ENCODE assay signal across 9 cellular contexts in the genomic region with DNA sequence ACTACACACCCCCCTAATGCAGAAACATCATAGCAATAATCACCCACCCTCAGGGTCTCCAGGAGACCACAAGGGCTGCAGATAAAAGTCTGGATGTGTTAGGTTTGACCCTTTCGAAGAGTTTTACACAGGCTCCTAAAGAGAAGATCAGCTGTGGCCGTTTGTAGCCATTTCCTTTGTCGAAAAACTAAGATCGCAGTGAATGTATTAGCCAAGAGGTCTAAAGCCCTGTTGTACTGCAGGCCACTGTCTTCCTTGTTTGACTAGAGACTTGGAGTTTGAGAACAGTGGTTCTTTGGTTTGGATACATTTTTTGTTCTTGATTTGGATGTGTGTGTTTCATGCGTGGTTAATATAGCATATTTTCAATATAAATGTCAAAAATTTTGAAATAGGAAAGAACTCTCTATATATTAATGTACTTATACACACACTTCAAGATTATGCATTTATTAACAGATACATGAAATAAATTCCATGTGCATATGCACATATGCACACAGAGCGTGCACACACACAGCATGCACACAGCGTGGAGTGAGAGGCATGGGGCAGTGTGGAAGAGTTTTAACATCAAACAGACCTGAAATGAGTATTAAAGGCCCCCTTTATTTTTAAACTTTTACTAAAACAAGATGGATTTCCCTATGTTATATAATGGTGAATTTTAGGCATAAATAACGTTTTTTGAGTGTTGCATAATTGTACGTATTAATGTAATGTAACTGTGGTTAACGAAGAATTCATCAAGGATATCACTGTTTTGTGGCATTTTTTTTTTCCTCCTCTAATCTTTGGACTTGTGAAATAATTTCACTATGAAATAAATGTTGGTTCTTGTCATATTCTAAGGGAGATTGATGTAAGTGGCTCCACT. TPM values are rescaled to one million over a fixed set of nuclear protein-coding genes. Genes with fewer than 3 reads are reported as not detected.
DNase-seq lines count a peak whose midpoint lies in the region; ATAC-seq, FAIRE-seq and TF ChIP-seq lines count a peak whose summit lies in the region.
"Had no signal": no experiment of that assay in that cellular context is flagged by ENCODE, and none has a peak within 500 bp of the region (broad histone marks: within the 10 kb centered on the region; RNA-seq: fewer than 3 reads in every experiment).

No MANE protein-coding gene starts in this region.

- H3K4me3 ChIP-seq in liver (ENCODE audit: low read depth in 1 of 3, low read length in 3 of 3) (peak overlapping the region in 2 of 3 donors; percentile 30 to 64), HepG2 (replicated peaks in 1 of 3; ENCODE audit: insufficient read depth in 1 of 3, low read depth in 2 of 3, low read length in 3 of 3) (no peak overlapping the region), lower lobe of right lung (peak overlapping the region; percentile 60), vagina (peak overlapping the region in 1 of 2 donors; percentile 36)

- intact Hi-C loops in HepG2 (cut with micrococcal nuclease; ENCODE audit: unreplicated experiment) (no loop called here), lower lobe of right lung (cut with DNase I) (no loop called here), vagina (cut with DNase I) (no loop called here)

- TF ChIP-seq EP300 in HepG2 (IDR thresholded peaks at IDR 0.05; ENCODE audit: low read depth in 2 of 2, low read length in 2 of 2): no peak
- TF ChIP-seq EP300 in HepG2 (CRISPR knock-in tag; IDR thresholded peaks at IDR 0.05; ENCODE audit: borderline replicate concordance): no peak

- in situ Hi-C loops in HepG2 (cut with HindIII; ENCODE audit: extremely low pct_ligation_motif_present, low pct_unique_long_range_greater_than_20kb): no loop called here

- H3K4me2 ChIP-seq in HepG2 (ENCODE audit: low read depth, low read length): no peak overlapping the region

- no peak overlapping the region for H3K27ac ChIP-seq in liver (ENCODE audit: low read depth in 1 of 2, low read length in 2 of 2)
- H3K27ac ChIP-seq in HepG2 (ENCODE audit: extremely low read length, insufficient read depth, low read length): no peak overlapping the region
- H3K27ac ChIP-seq in lower lobe of right lung: peak overlapping the region; percentile 85
- peak overlapping the region; percentile 30 for H3K27ac ChIP-seq in vagina

- no peaks in the 10 kb centered on the region for H3K9me3 Mint-ChIP-seq in T-helper 2 cell treated with Interferon-gamma antibody and Interleukin-4, amounts not matched to agents 5 μg/mL and 100 μg/mL, for 36 hours
- H3K9me3 Mint-ChIP-seq in glutamatergic neuron (ENCODE audit: unreplicated experiment): peaks cover 2% of the 10 kb centered on the region

- H3K36me3 Mint-ChIP-seq in T-helper 2 cell treated with Interferon-gamma antibody and Interleukin-4, amounts not matched to agents 5 μg/mL and 100 μg/mL, for 36 hours (ENCODE audit: low read depth): peaks cover 73% of the 10 kb centered on the region
- H3K36me3 Mint-ChIP-seq in glutamatergic neuron (ENCODE audit: unreplicated experiment): no peaks in the 10 kb centered on the region

- DNase-seq in HepG2 (ENCODE audit: low spot score) (no peak), lower lobe of right lung (no peak), vagina (ENCODE audit: extremely low spot score in 2 of 2) (no peak), glutamatergic neuron (no peak), kidney tubule cell (ENCODE audit: low spot score) (no peak)
- DNase-seq in T-helper 2 cell treated with Interferon-gamma antibody and Interleukin-4, amounts not matched to agents 5 μg/mL and 100 μg/mL, for 36 hours (ENCODE audit: low spot score): no peak
- DNase-seq: BE2C had no signal

- WGBS in liver: 61% methylated on average over 10 of the region's 10 CpGs
- 13% methylated on average over 10 of the region's 10 CpGs for WGBS in HepG2 (ENCODE audit: low lambda C conversion rate)

- TF ChIP-seq POLR2A in HepG2 (IDR thresholded peaks at IDR 0.05; ENCODE audit: insufficient read depth in 1 of 2, low read depth in 2 of 2, low read length in 2 of 2) (no peak), vagina (IDR thresholded peaks at IDR 0.05) (no peak)

- H3K27me3 ChIP-seq in liver (ENCODE audit: control insufficient read depth in 4 of 4, insufficient read depth in 4 of 4, low read length in 3 of 4) (peaks cover 2 to 11% (median 8%) of the 10 kb centered on the region in 4 donors), HepG2 (ENCODE audit: control insufficient read depth in 1 of 2, insufficient read depth in 2 of 2, low read length in 2 of 2) (peaks cover 5 to 60% of the 10 kb centered on the region in 2 experiments; a peak in 4 of 5 replicates), lower lobe of right lung (ENCODE audit: low read depth) (peaks cover 10% of the 10 kb centered on the region), vagina (no peaks in the 10 kb centered on the region)

- H3K9me3 ChIP-seq in liver (ENCODE audit: control insufficient read depth in 4 of 4, low read length in 3 of 4): no peaks in the 10 kb centered on the region
- no peaks in the 10 kb centered on the region for H3K9me3 ChIP-seq in HepG2 (ENCODE audit: low read length)
- no peaks in the 10 kb centered on the region for H3K9me3 ChIP-seq in lower lobe of right lung
- no peaks in the 10 kb centered on the region for H3K9me3 ChIP-seq in vagina
- H3K9me3 ChIP-seq: BE2C had no signal

- peak overlapping the region; percentile 97 for H3K27ac Mint-ChIP-seq in T-helper 2 cell treated with Interferon-gamma antibody and Interleukin-4, amounts not matched to agents 5 μg/mL and 100 μg/mL, for 36 hours
- H3K27ac Mint-ChIP-seq in glutamatergic neuron (ENCODE audit: unreplicated experiment): no peak overlapping the region

- TF ChIP-seq CTCF in liver (IDR thresholded peaks at IDR 0.05; ENCODE audit: low read depth, low read length, missing input control) (no peak), HepG2 (CRISPR knock-in tag; IDR thresholded peaks at IDR 0.05) (no peak), lower lobe of right lung (IDR thresholded peaks at IDR 0.05) (no peak), vagina (IDR thresholded peaks at IDR 0.05) (no peak), glutamatergic neuron (IDR thresholded peaks at IDR 0.05; ENCODE audit: partially characterized antibody, unreplicated experiment) (no peak)

- H4K20me1 ChIP-seq in HepG2 (ENCODE audit: insufficient read depth, low read length): no peaks in the 10 kb centered on the region

- peaks cover 1% of the 10 kb centered on the region for H3K27me3 Mint-ChIP-seq in T-helper 2 cell treated with Interferon-gamma antibody and Interleukin-4, amounts not matched to agents 5 μg/mL and 100 μg/mL, for 36 hours (ENCODE audit: low read depth)
- H3K27me3 Mint-ChIP-seq in glutamatergic neuron (ENCODE audit: unreplicated experiment): peaks cover 12% of the 10 kb centered on the region

- H3K79me2 ChIP-seq in HepG2 (ENCODE audit: insufficient read depth, low read length): no peaks in the 10 kb centered on the region

- peak overlapping the region; percentile 99 for H3K4me3 Mint-ChIP-seq in T-helper 2 cell treated with Interferon-gamma antibody and Interleukin-4, amounts not matched to agents 5 μg/mL and 100 μg/mL, for 36 hours
- H3K4me3 Mint-ChIP-seq in glutamatergic neuron (ENCODE audit: unreplicated experiment): no peak overlapping the region

- no peak for FAIRE-seq in HepG2 (lab: Jason Lieb, UNC)

- ATAC-seq in HepG2 (no peak), lower lobe of right lung (no peak), HG02884 (IDR thresholded peaks at IDR 0.05; ENCODE audit: unreplicated experiment) (no peak)

- POLR2A ChIA-PET in HepG2 (lab: Yijun Ruan, JAX): no interaction called here

- H3K36me3 ChIP-seq in liver (ENCODE audit: control insufficient read depth in 4 of 4, insufficient read depth in 3 of 4, low read depth in 1 of 4, low read length in 3 of 4) (no peaks in the 10 kb centered on the region), HepG2 (replicated peaks in 1 of 2; ENCODE audit: control insufficient read depth in 1 of 2, insufficient read depth in 2 of 2, low read length in 2 of 2) (no peaks in the 10 kb centered on the region), lower lobe of right lung (no peaks in the 10 kb centered on the region), vagina (no peaks in the 10 kb centered on the region)
- H3K36me3 ChIP-seq: BE2C had no signal

- no TSS peak for BruUV-seq in HepG2 (replicated peaks; lab: Mats Ljungman, UMichigan)

- H3K4me1 ChIP-seq in liver (ENCODE audit: control insufficient read depth in 4 of 4, insufficient read depth in 4 of 4, low read length in 3 of 4): peaks cover 3 to 11% (median 8%) of the 10 kb centered on the region in 4 donors
- no peaks in the 10 kb centered on the region for H3K4me1 ChIP-seq in HepG2 (ENCODE audit: insufficient read depth, low read length)
- H3K4me1 ChIP-seq in lower lobe of right lung: no peaks in the 10 kb centered on the region
- H3K4me1 ChIP-seq in vagina: no peaks in the 10 kb centered on the region
- H3K4me1 ChIP-seq: BE2C had no signal

- TF ChIP-seq RAD21 in liver (IDR thresholded peaks at IDR 0.05): no peak
- no peak for TF ChIP-seq RAD21 in HepG2 (CRISPR knock-in tag; IDR thresholded peaks at IDR 0.05)

- CTCF ChIA-PET in HepG2 (lab: Yijun Ruan, JAX; ENCODE audit: low intra/inter-chr PET ratio, low total read pairs): no interaction called here

- no peak overlapping the region for H2AFZ ChIP-seq in HepG2 (ENCODE audit: low read length)

- peaks cover 15% of the 10 kb centered on the region for H3K4me1 Mint-ChIP-seq in T-helper 2 cell treated with Interferon-gamma antibody and Interleukin-4, amounts not matched to agents 5 μg/mL and 100 μg/mL, for 36 hours (ENCODE audit: low read depth)
- H3K4me1 Mint-ChIP-seq in glutamatergic neuron (ENCODE audit: low read depth, unreplicated experiment): peaks cover 2% of the 10 kb centered on the region

- peak overlapping the region; percentile 38 to 76 for H3K9ac ChIP-seq in liver (ENCODE audit: low read depth in 1 of 2, low read length in 2 of 2)
- H3K9ac ChIP-seq in HepG2 (ENCODE audit: insufficient read depth, low read depth, low read length): no peak overlapping the region

RNA-seq across cellular contexts. Expression of a gene that starts 2.2 kb away (rescaled TPM):
- total RNA-seq in liver (10 to 100 TPM in 1 of 2 donors, 1 to 10 TPM in 1; 9.8 to 43.5 TPM), HepG2 (2016; rRNA removed; fragmentation: Illumina TruSeq; extraction: Trizol) (not detected in 2 replicates), lower lobe of right lung (61.9 TPM), vagina (44.9 TPM), glutamatergic neuron (ENCODE audit: unreplicated experiment) (1.1 TPM)
- polyA plus RNA-seq in liver (1 to 10 TPM; 1.6 to 2.6 TPM), HepG2 (2011; rRNA removed) (not detected in 2 replicates)
- not detected in 2 replicates for total RNA-seq in HepG2 (2016; cell fraction: cytosol; rRNA removed; fragmentation: Illumina TruSeq; extraction: Trizol; ENCODE audit: low read depth)
- total RNA-seq in HepG2 (2016; cell fraction: insoluble cytoplasmic fraction; rRNA removed; fragmentation: Illumina TruSeq; extraction: Trizol): not detected in 2 replicates
- not detected in 2 replicates for total RNA-seq in HepG2 (2016; cell fraction: membrane; rRNA removed; fragmentation: Illumina TruSeq; extraction: Trizol)
- total RNA-seq in HepG2 (2016; cell fraction: nucleus; rRNA removed; fragmentation: Illumina TruSeq; extraction: Trizol): not detected in 2 replicates
- 0.01 TPM in 1 of 2 replicates, not detected in the other for polyA plus RNA-seq in HepG2 (2011; cell fraction: cytosol; rRNA removed)
- polyA plus RNA-seq in HepG2 (2011; cell fraction: nucleus; rRNA removed): not detected in 2 replicates
- not detected in 2 replicates for polyA plus RNA-seq in HepG2 (2012)
- not detected in 2 replicates for polyA plus RNA-seq in HepG2 (2016; cell fraction: cytosol; fragmentation: Illumina TruSeq; extraction: Trizol; ENCODE audit: low read depth)
- not detected in 2 replicates for polyA plus RNA-seq in HepG2 (2016; cell fraction: insoluble cytoplasmic fraction; fragmentation: Illumina TruSeq; extraction: Trizol; ENCODE audit: low read depth)
- polyA plus RNA-seq in HepG2 (2016; cell fraction: membrane; fragmentation: Illumina TruSeq; extraction: Trizol; ENCODE audit: low read depth): not detected in 2 replicates
- polyA plus RNA-seq in HepG2 (2016; cell fraction: nucleus; fragmentation: Illumina TruSeq; extraction: Trizol; ENCODE audit: insufficient read depth, low read depth): not detected in 2 replicates
- polyA minus RNA-seq in HepG2 (2011; rRNA and poly(A)+ RNA removed; ENCODE audit: low replicate concordance): 0.06 and 0.23 TPM in 2 replicates
- not detected in 2 replicates for polyA minus RNA-seq in HepG2 (2011; cell fraction: cytosol; rRNA and poly(A)+ RNA removed)
- polyA minus RNA-seq in HepG2 (2011; cell fraction: nucleus; rRNA and poly(A)+ RNA removed): not detected in 2 replicates

Comparison
In these comparisons a context has a peak if more than half of its experiments do, and no peak if none do; other contexts are left out.
1. H3K4me3 ChIP-seq: peak in liver (2 of 3) and lower lobe of right lung (single experiment); none in HepG2 (0 of 3).
2. H3K27ac ChIP-seq: peak in lower lobe of right lung (single experiment) and vagina (single experiment); none in liver (0 of 2) and HepG2 (single experiment).